Comparison of ENCODE assay signal across 26 cellular contexts in genomic region chr3:181379278-181379677, GRCh38.
"Had no signal": no experiment of that assay in that cellular context is flagged by ENCODE, and none has a peak within 500 bp of the region (broad histone marks: within the 10 kb centered on the region; RNA-seq: fewer than 3 reads in every experiment).

No MANE protein-coding gene starts in this region.

- DNase-seq: stimulated activated CD4-positive, alpha-beta T cell treated with anti-CD3 and anti-CD28 coated beads, Interleukin-2, amount 100 ng/mL, for 48 hours; stimulated activated CD4-positive, alpha-beta T cell treated with anti-CD3 and anti-CD28 coated beads, Interleukin-4, amount 100 ng/mL, for 1 hour; stimulated activated CD4-positive, alpha-beta T cell treated with anti-CD3 and anti-CD28 coated beads, Interleukin-4, amount 100 ng/mL, for 24 hours; stimulated activated CD4-positive, alpha-beta T cell treated with anti-CD3 and anti-CD28 coated beads, Interleukin-4, amount 100 ng/mL, for 4 hours; stimulated activated CD8-positive, alpha-beta memory T cell treated with anti-CD3 and anti-CD28 coated beads, Interleukin-4, amount 100 ng/mL, for 48 hours; stimulated activated naive B cell treated with anti-CD40 and anti-IgM and Interleukin-4, amounts not matched to agents 10 μg/mL and 1 μg/mL and 100 μg/mL, for 72 hours; stimulated activated naive CD4-positive, alpha-beta T cell; stimulated activated naive CD4-positive, alpha-beta T cell treated with Interleukin-2 at 50 U/mL for 16 hours; stimulated activated naive CD8-positive, alpha-beta T cell treated with anti-CD3 and anti-CD28 coated beads, Interleukin-15, amount 100 ng/mL, for 72 hours; stimulated activated naive CD8-positive, alpha-beta T cell treated with anti-CD3 and anti-CD28 coated beads, Interleukin-15, Interleukin-2, amounts not matched to agents 100 U/mL and 50 U/mL, for 24 hours; stomach; substantia nigra; testis; thyroid gland; tibial artery; transverse colon; trophoblast cell; upper lobe of left lung; upper lobe of right lung; uterus had no signal

- H3K27me3 ChIP-seq: stomach, suprapubic skin, testis, thyroid gland, tibial artery, tibial nerve, transverse colon, upper lobe of left lung, upper lobe of right lung, uterus, vagina had no signal

- H3K9me3 ChIP-seq: stomach, suprapubic skin, testis, thoracic aorta, thyroid gland, tibial artery, tibial nerve, transverse colon, upper lobe of left lung, upper lobe of right lung, uterus, vagina had no signal

- H3K4me3 ChIP-seq: stomach, suprapubic skin, testis, thoracic aorta, thyroid gland, tibial artery, tibial nerve, transverse colon, upper lobe of left lung, upper lobe of right lung, uterus, vagina had no signal

- H3K27ac ChIP-seq: stomach, suprapubic skin, testis, thoracic aorta, thyroid gland, tibial artery, tibial nerve, transverse colon, upper lobe of left lung, upper lobe of right lung, uterus, vagina had no signal

- ATAC-seq: stimulated activated effector memory CD8-positive, alpha-beta T cell treated with anti-CD3 and anti-CD28 coated beads, Interleukin-12 subunit alpha, Interleukin-12 subunit beta, amount 100 ng/mL, for 72 hours; stimulated activated memory B cell treated with anti-CD40 and anti-IgM and Interleukin-4, amounts not matched to agents 10 μg/mL and 1 μg/mL and 100 μg/mL, for 72 hours; stimulated activated naive B cell treated with anti-CD40 and anti-IgM and Interleukin-4, amounts not matched to agents 10 μg/mL and 1 μg/mL and 100 μg/mL, for 72 hours; stimulated activated naive CD8-positive, alpha-beta T cell treated with anti-CD3 and anti-CD28 coated beads, Interleukin-15, amount 100 ng/mL, for 72 hours; stimulated activated naive CD8-positive, alpha-beta T cell treated with anti-CD3 and anti-CD28 coated beads, Interleukin-15, Interleukin-2, amounts not matched to agents 100 U/mL and 50 U/mL, for 24 hours; upper lobe of right lung had no signal

- H3K36me3 ChIP-seq: stomach, suprapubic skin, thoracic aorta, thyroid gland, tibial artery, tibial nerve, transverse colon, upper lobe of left lung, upper lobe of right lung, uterus, vagina had no signal

- H3K4me1 ChIP-seq: stomach, suprapubic skin, tibial artery, tibial nerve, transverse colon, upper lobe of left lung, upper lobe of right lung, uterus, vagina had no signal
